ENCODE assay signal across 18 cellular contexts in genomic region chr2:187594801-187595200, GRCh38. TPM values are rescaled to one million over a fixed set of nuclear protein-coding genes. Genes with fewer than 3 reads are reported as not detected.
A peak's percentile ranks its signal among the peaks of the same experiment; 100 is the strongest.
DNase-seq lines count a peak whose midpoint lies in the region; ATAC-seq, FAIRE-seq and TF ChIP-seq lines count a peak whose summit lies in the region.
"Had no signal": no experiment of that assay in that cellular context is flagged by ENCODE, and none has a peak within 500 bp of the region (broad histone marks: within the 10 kb centered on the region; RNA-seq: fewer than 3 reads in every experiment).

No MANE protein-coding gene starts in this region.

- H3K4me3 ChIP-seq in A549 (no peak overlapping the region), ascending aorta (no peak overlapping the region)
- H3K4me3 ChIP-seq: MG63, ovary, spleen had no signal

- intact Hi-C loops in ascending aorta (cut with DNase I), result no loop called here

- 39% methylated on average over 1 of the region's 1 CpG for WGBS in A549 (ENCODE audit: missing lambda C conversion rate)

- no peak for TF ChIP-seq POLR2A in A549 (IDR thresholded peaks at IDR 0.05; ENCODE audit: low read length)

- H3K27me3 ChIP-seq in ascending aorta, result no peaks in the 10 kb centered on the region
- H3K27me3 ChIP-seq: MG63, ovary, spleen had no signal

- ATAC-seq in A549, result no peak
- ATAC-seq in HG03095 (IDR thresholded peaks at IDR 0.05; ENCODE audit: unreplicated experiment), result no peak
- ATAC-seq in GM19328 (IDR thresholded peaks at IDR 0.05; ENCODE audit: unreplicated experiment), result no peak
- ATAC-seq: activated T-helper 17 cell treated with anti-CD3 and anti-CD28 coated beads, Interleukin-2, amount 50 U/mL, for 72 hours; stimulated activated naive CD8-positive, alpha-beta T cell treated with anti-CD3 and anti-CD28 coated beads, Interleukin-15, Interleukin-2, amounts not matched to agents 100 U/mL and 50 U/mL, for 24 hours had no signal

- in situ Hi-C loops in GM13977 (cut with MboI; ENCODE audit: low pct_unique_long_range_greater_than_20kb, low sequenced_read_pairs, unreplicated experiment), result no loop called here

- TF ChIP-seq CTCF in A549 (IDR thresholded peaks at IDR 0.05) (peak; percentile 40; the same call in 1 of the 3 replicates), ascending aorta (IDR thresholded peaks at IDR 0.05) (peak in 2 of 3 experiments; percentile 14 to 56), GM13977 (IDR thresholded peaks at IDR 0.05; ENCODE audit: extremely low read depth, insufficient read depth, missing control alignments) (no peak)

- no peaks in the 10 kb centered on the region for H3K36me3 ChIP-seq in ascending aorta
- H3K36me3 ChIP-seq: MG63, ovary, spleen had no signal

- H3K27ac ChIP-seq in A549 (no peak overlapping the region), ascending aorta (no peak overlapping the region)
- H3K27ac ChIP-seq: ovary, RWPE1, spleen had no signal

- H3K9me3 ChIP-seq in A549 (no peaks in the 10 kb centered on the region), ascending aorta (no peaks in the 10 kb centered on the region)
- H3K9me3 ChIP-seq: Caco-2, MG63, ovary, spleen had no signal

- H3K4me1 ChIP-seq in A549 (no peaks in the 10 kb centered on the region), ascending aorta (peaks cover 0 to 2% of the 10 kb centered on the region in 2 donors)
- H3K4me1 ChIP-seq: Caco-2, spleen had no signal

- DNase-seq in A549 (ENCODE audit: low read depth in 1 of 2, low spot score in 1 of 2) (no peak), HT-29 (ENCODE audit: low spot score) (peak; percentile 17), ascending aorta (ENCODE audit: low spot score in 2 of 2) (no peak), kidney glomerular epithelial cell (lab: John Stamatoyannopoulos, UW) (peak; percentile 14), T1000 (lab: John Stamatoyannopoulos, UW) (no peak), GM13977 (ENCODE audit: low spot score) (no peak)
- DNase-seq: Caco-2; MG63; NCI-H82; ovary; stimulated activated naive CD8-positive, alpha-beta T cell treated with anti-CD3 and anti-CD28 coated beads, Interleukin-15, Interleukin-2, amounts not matched to agents 100 U/mL and 50 U/mL, for 24 hours had no signal

- H3K4me2 ChIP-seq in A549, result no peak overlapping the region

- POLR2A ChIA-PET in A549 (lab: Yijun Ruan, JAX), result no interaction called here

- peak; percentile 23 for FAIRE-seq in A549 (lab: Jason Lieb, UNC)

- CTCF ChIA-PET in A549 (lab: Yijun Ruan, JAX), result interaction anchor here (0.9 to 2.8 kb wide), 5 partner anchors 13 to 773 kb away, joined by 3 to 10 read pairs (median 4); no protein-coding TSS in a partner anchor

- TF ChIP-seq EP300 in A549 (IDR thresholded peaks at IDR 0.05), result no peak

- peak; percentile 49 to 69 for TF ChIP-seq RAD21 in A549 (conservative IDR thresholded peaks at IDR 0.05 in 1 of 2, IDR thresholded peaks at IDR 0.05 in 1 of 2)

TF ChIP-seq in A549, 52 proteins besides CTCF, POLR2A, EP300 and RAD21:
- TF ChIP-seq PHF8 (IDR thresholded peaks at IDR 0.05; ENCODE audit: borderline replicate concordance, low read depth) (no peak), CBX8 (IDR thresholded peaks at IDR 0.05) (no peak), SMC3 (IDR thresholded peaks at IDR 0.05) (peak; percentile 38), HMGXB4 (CRISPR knock-in tag; IDR thresholded peaks at IDR 0.05; ENCODE audit: borderline replicate concordance) (no peak)
- TF ChIP-seq, protein P1, sequence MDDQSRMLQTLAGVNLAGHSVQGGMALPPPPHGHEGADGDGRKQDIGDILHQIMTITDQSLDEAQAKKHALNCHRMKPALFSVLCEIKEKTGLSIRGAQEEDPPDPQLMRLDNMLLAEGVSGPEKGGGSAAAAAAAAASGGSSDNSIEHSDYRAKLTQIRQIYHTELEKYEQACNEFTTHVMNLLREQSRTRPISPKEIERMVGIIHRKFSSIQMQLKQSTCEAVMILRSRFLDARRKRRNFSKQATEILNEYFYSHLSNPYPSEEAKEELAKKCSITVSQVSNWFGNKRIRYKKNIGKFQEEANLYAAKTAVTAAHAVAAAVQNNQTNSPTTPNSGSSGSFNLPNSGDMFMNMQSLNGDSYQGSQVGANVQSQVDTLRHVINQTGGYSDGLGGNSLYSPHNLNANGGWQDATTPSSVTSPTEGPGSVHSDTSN (IDR thresholded peaks at IDR 0.05), result no peak

RNA-seq across cellular contexts. Expression of gene TFPI, which starts 40.6 kb away (rescaled TPM):
- polyA plus RNA-seq in A549 (2011; rRNA removed) (104 and 107 TPM in 2 replicates), A549 (2017; fragmentation: RNase III; extraction: RNeasy Plus Mini Kit Qiagen cat#74134 plus additional on column Dnase treatment) (12.3 to 18.7 TPM (median 14.3 TPM) in 3 replicates)
- 5.3 and 5.4 TPM in 2 replicates for polyA plus RNA-seq in A549 (2012; cell fraction: cytosol; rRNA removed)
- polyA plus RNA-seq in A549 (2012; cell fraction: nucleus; rRNA removed), result 4.4 and 8.1 TPM in 2 replicates
- 49.1 and 67.2 TPM in 2 replicates for polyA minus RNA-seq in A549 (2011; rRNA and poly(A)+ RNA removed)
- total RNA-seq in HT-29 (2014; rRNA removed; shearing (Covaris generic)), result 30.4 and 38.4 TPM in 2 replicates
- total RNA-seq in ascending aorta, result 85.6 TPM
- total RNA-seq: activated CD8-positive, alpha-beta memory T cell treated with anti-CD3 and anti-CD28 coated beads for 36 hours; T-helper 1 cell treated with Interleukin-12 subunit alpha and Interleukin-12 subunit beta and Interleukin-4 antibody, amounts not matched to agents 30 ng/mL and 1 ng/mL, for 36 hours had no signal

Comparison
In these comparisons a context has a peak if more than half of its experiments do, and no peak if none do; other contexts are left out.
1. DNase-seq: peak in HT-29 (single experiment) and kidney glomerular epithelial cell (single experiment); none in A549 (0 of 2), ascending aorta (0 of 2), T1000 (single experiment) and GM13977 (single experiment).